17 cellular contexts compared by ENCODE assay signal in genomic region chr9:130184983-130185382, GRCh38. TPM values are rescaled to one million over a fixed set of nuclear protein-coding genes. Genes with fewer than 3 reads are reported as not detected.
A peak's percentile ranks its signal among the peaks of the same experiment; 100 is the strongest.
DNase-seq lines count a peak whose midpoint lies in the region; ATAC-seq and TF ChIP-seq lines count a peak whose summit lies in the region.
"Had no signal": no experiment of that assay in that cellular context is flagged by ENCODE, and none has a peak within 500 bp of the region (broad histone marks: within the 10 kb centered on the region; RNA-seq: fewer than 3 reads in every experiment).

No MANE protein-coding gene starts in this region.

- TF ChIP-seq POLR2A in transverse colon (IDR thresholded peaks at IDR 0.05) = no peak
- TF ChIP-seq POLR2A in Peyer's patch (IDR thresholded peaks at IDR 0.05) = no peak

- H3K36me3 ChIP-seq in SJSA1 = peaks cover 9% of the 10 kb centered on the region
- no peaks in the 10 kb centered on the region for H3K36me3 ChIP-seq in esophagus (ENCODE audit: control insufficient read depth in 2 of 2, insufficient read depth in 2 of 2, low read length in 1 of 2)
- H3K36me3 ChIP-seq in transverse colon = no peaks in the 10 kb centered on the region
- no peaks in the 10 kb centered on the region for H3K36me3 ChIP-seq in Peyer's patch
- H3K36me3 ChIP-seq: right atrium auricular region had no signal

- no peak for DNase-seq in SJSA1 (ENCODE audit: low read depth in 1 of 2, low spot score in 2 of 2)
- DNase-seq in nephron progenitor cell = no peak
- no peak for DNase-seq in transverse colon
- DNase-seq in activated naive CD4-positive, alpha-beta T cell treated with Interleukin-2 at 50 U/mL for 16 hours = no peak
- DNase-seq in activated CD8-positive, alpha-beta T cell treated with anti-CD3 and anti-CD28 coated beads, Interleukin-2, amount 10 ng/mL, durations not matched to agents 7 days and 5 days = no peak
- no peak for DNase-seq in Peyer's patch
- DNase-seq: activated naive CD8-positive, alpha-beta T cell treated with anti-CD3 and anti-CD28 coated beads, Interleukin-2, amount 50 U/mL, for 24 hours; activated T-cell treated with anti-CD3 and anti-CD28 coated beads for 4 hours; CD4-positive, CD25-positive, alpha-beta regulatory T cell; foreskin keratinocyte; midbrain; T-helper 1 cell had no signal

- TF ChIP-seq CTCF in nephron progenitor cell (IDR thresholded peaks at IDR 0.05) = no peak
- no peak for TF ChIP-seq CTCF in transverse colon (IDR thresholded peaks at IDR 0.05)
- TF ChIP-seq CTCF in Peyer's patch (IDR thresholded peaks at IDR 0.05) = no peak

- ATAC-seq in HG03460 (IDR thresholded peaks at IDR 0.05; ENCODE audit: unreplicated experiment) = no peak
- no peak for ATAC-seq in activated CD8-positive, alpha-beta T cell treated with anti-CD3 and anti-CD28 coated beads, Interleukin-2, amount 10 ng/mL, durations not matched to agents 7 days and 5 days
- ATAC-seq: activated CD4-positive, CD25-positive, alpha-beta regulatory T cell treated with anti-CD3 and anti-CD28 coated beads, Interleukin-2, amount 50 U/mL, for 24 hours; activated naive CD8-positive, alpha-beta T cell treated with anti-CD3 and anti-CD28 coated beads, Interleukin-2, amount 50 U/mL, for 24 hours; foreskin keratinocyte had no signal

- no peaks in the 10 kb centered on the region for H3K9me3 ChIP-seq in SJSA1 (replicated peaks)
- H3K9me3 ChIP-seq in esophagus (ENCODE audit: control insufficient read depth in 2 of 2, insufficient read depth in 1 of 2, low read depth in 1 of 2, low read length in 1 of 2) = no peaks in the 10 kb centered on the region
- H3K9me3 ChIP-seq in transverse colon = no peaks in the 10 kb centered on the region
- no peaks in the 10 kb centered on the region for H3K9me3 ChIP-seq in Peyer's patch
- H3K9me3 ChIP-seq: right atrium auricular region had no signal

- POLR2A ChIA-PET in activated CD8-positive, alpha-beta T cell treated with anti-CD3 and anti-CD28 coated beads, Interleukin-2, amount 10 ng/mL, durations not matched to agents 7 days and 5 days (lab: Charles Lee) = no interaction called here

- peaks cover 57% of the 10 kb centered on the region for H3K4me1 Mint-ChIP-seq in nephron progenitor cell
- H3K4me1 Mint-ChIP-seq in activated CD8-positive, alpha-beta T cell treated with anti-CD3 and anti-CD28 coated beads, Interleukin-2, amount 10 ng/mL, durations not matched to agents 7 days and 5 days (ENCODE audit: low read depth) = peaks cover 2% of the 10 kb centered on the region
- H3K4me1 Mint-ChIP-seq: activated naive CD8-positive, alpha-beta T cell treated with anti-CD3 and anti-CD28 coated beads, Interleukin-2, amount 50 U/mL, for 24 hours; CD4-positive, CD25-positive, alpha-beta regulatory T cell; IgD-negative memory B cell had no signal

- no peaks in the 10 kb centered on the region for H3K9me3 Mint-ChIP-seq in nephron progenitor cell
- H3K9me3 Mint-ChIP-seq in activated CD8-positive, alpha-beta T cell treated with anti-CD3 and anti-CD28 coated beads, Interleukin-2, amount 10 ng/mL, durations not matched to agents 7 days and 5 days (ENCODE audit: insufficient read depth) = no peaks in the 10 kb centered on the region
- H3K9me3 Mint-ChIP-seq: activated naive CD8-positive, alpha-beta T cell treated with anti-CD3 and anti-CD28 coated beads, Interleukin-2, amount 50 U/mL, for 24 hours; IgD-negative memory B cell had no signal

- no peak for TF ChIP-seq EP300 in transverse colon (IDR thresholded peaks at IDR 0.05; ENCODE audit: low read depth)

- H3K4me3 ChIP-seq in SJSA1 (no peak overlapping the region), esophagus (ENCODE audit: low read depth in 1 of 2, low read length in 2 of 2) (no peak overlapping the region), transverse colon (no peak overlapping the region), Peyer's patch (no peak overlapping the region)

- 81% methylated on average over 16 of the region's 16 CpGs for WGBS in esophagus, 2 donors
- WGBS in transverse colon (ENCODE audit: low coverage in 1 of 2), 2 donors = 89% methylated on average over 16 of the region's 16 CpGs; no CpG with 5 or more reads in 1 of the 2 donors

- intact Hi-C loops in transverse colon (cut with DNase I; ENCODE audit: low total_unique reads) = no loop called here

- in situ Hi-C loops in transverse colon (cut with MboI; ENCODE audit: low pct_ligation_motif_present in 1 of 4, low pct_unique_long_range_greater_than_20kb in 1 of 4, low sequenced_read_pairs in 3 of 4) = no loop called here

- H3K27me3 Mint-ChIP-seq in nephron progenitor cell (ENCODE audit: low read depth, poor library complexity) = peaks cover 9% of the 10 kb centered on the region
- H3K27me3 Mint-ChIP-seq in activated CD8-positive, alpha-beta T cell treated with anti-CD3 and anti-CD28 coated beads, Interleukin-2, amount 10 ng/mL, durations not matched to agents 7 days and 5 days (ENCODE audit: low read depth) = no peaks in the 10 kb centered on the region
- H3K27me3 Mint-ChIP-seq: activated naive CD8-positive, alpha-beta T cell treated with anti-CD3 and anti-CD28 coated beads, Interleukin-2, amount 50 U/mL, for 24 hours had no signal

- CTCF ChIA-PET in activated CD8-positive, alpha-beta T cell treated with anti-CD3 and anti-CD28 coated beads, Interleukin-2, amount 10 ng/mL, durations not matched to agents 7 days and 5 days (lab: Charles Lee) = no interaction called here

- peaks cover 2% of the 10 kb centered on the region for H3K36me3 Mint-ChIP-seq in nephron progenitor cell (ENCODE audit: low read depth)
- H3K36me3 Mint-ChIP-seq in activated CD8-positive, alpha-beta T cell treated with anti-CD3 and anti-CD28 coated beads, Interleukin-2, amount 10 ng/mL, durations not matched to agents 7 days and 5 days (ENCODE audit: low read depth) = no peaks in the 10 kb centered on the region
- H3K36me3 Mint-ChIP-seq: CD4-positive, CD25-positive, alpha-beta regulatory T cell; IgD-negative memory B cell had no signal

- H3K27me3 ChIP-seq in SJSA1 (replicated peaks) (no peaks in the 10 kb centered on the region), esophagus (ENCODE audit: control insufficient read depth in 1 of 2, insufficient read depth in 2 of 2, low read length in 2 of 2) (no peaks in the 10 kb centered on the region), transverse colon (no peaks in the 10 kb centered on the region), Peyer's patch (no peaks in the 10 kb centered on the region)
- H3K27me3 ChIP-seq: foreskin keratinocyte, right atrium auricular region had no signal

- H3K27ac ChIP-seq in SJSA1 (peak overlapping the region; percentile 40), esophagus (ENCODE audit: low read depth in 2 of 2, low read length in 1 of 2) (peak overlapping the region; percentile 48 to 83), transverse colon (peak overlapping the region; percentile 71 to 87 (median 81)), Peyer's patch (peak overlapping the region in 2 of 4 donors; percentile 64 to 75)
- H3K27ac ChIP-seq: foreskin keratinocyte had no signal

- H3K27ac Mint-ChIP-seq in nephron progenitor cell = peak overlapping the region; percentile 96
- no peak overlapping the region for H3K27ac Mint-ChIP-seq in activated CD8-positive, alpha-beta T cell treated with anti-CD3 and anti-CD28 coated beads, Interleukin-2, amount 10 ng/mL, durations not matched to agents 7 days and 5 days
- H3K27ac Mint-ChIP-seq: activated naive CD8-positive, alpha-beta T cell treated with anti-CD3 and anti-CD28 coated beads, Interleukin-2, amount 50 U/mL, for 24 hours; CD4-positive, CD25-positive, alpha-beta regulatory T cell; IgD-negative memory B cell had no signal

- H3K4me1 ChIP-seq in SJSA1 (replicated peaks) = peaks cover 49% of the 10 kb centered on the region
- H3K4me1 ChIP-seq in esophagus (ENCODE audit: control insufficient read depth in 2 of 2, insufficient read depth in 2 of 2, low read length in 1 of 2) = peaks cover 12 to 25% of the 10 kb centered on the region in 2 donors
- peaks cover 8 to 63% (median 49%) of the 10 kb centered on the region in 4 donors for H3K4me1 ChIP-seq in transverse colon
- peaks cover 0 to 57% (median 0%) of the 10 kb centered on the region in 4 donors for H3K4me1 ChIP-seq in Peyer's patch
- H3K4me1 ChIP-seq: foreskin keratinocyte had no signal

- no peak overlapping the region for H3K4me3 Mint-ChIP-seq in nephron progenitor cell
- no peak overlapping the region for H3K4me3 Mint-ChIP-seq in activated CD8-positive, alpha-beta T cell treated with anti-CD3 and anti-CD28 coated beads, Interleukin-2, amount 10 ng/mL, durations not matched to agents 7 days and 5 days
- H3K4me3 Mint-ChIP-seq: activated naive CD8-positive, alpha-beta T cell treated with anti-CD3 and anti-CD28 coated beads, Interleukin-2, amount 50 U/mL, for 24 hours had no signal

RNA-seq across cellular contexts. Expression of gene NCS1, which starts 12.8 kb away (rescaled TPM):
- 31.5 and 44.6 TPM in 2 replicates for total RNA-seq in SJSA1 (2014; rRNA removed; shearing (Covaris generic))
- polyA plus RNA-seq in esophagus = 10 to 100 TPM; 12.8 to 16.4 TPM
- total RNA-seq in transverse colon = 10 to 100 TPM; 11.9 to 66.5 (median 25.9) TPM
- total RNA-seq in activated CD8-positive, alpha-beta T cell treated with anti-CD3 and anti-CD28 coated beads, Interleukin-2, amount 10 ng/mL, durations not matched to agents 7 days and 5 days = 1 to 10 TPM; 3.3 TPM
- 1 to 10 TPM in 3 of 4 donors, under 1 TPM in 1; 0.70 to 6.6 (median 4.1) TPM for total RNA-seq in Peyer's patch
- polyA plus RNA-seq: CD4-positive, CD25-positive, alpha-beta regulatory T cell; IgD-negative memory B cell had no signal
